Comparison of ENCODE assay signal across 29 cellular contexts in the genomic region with DNA sequence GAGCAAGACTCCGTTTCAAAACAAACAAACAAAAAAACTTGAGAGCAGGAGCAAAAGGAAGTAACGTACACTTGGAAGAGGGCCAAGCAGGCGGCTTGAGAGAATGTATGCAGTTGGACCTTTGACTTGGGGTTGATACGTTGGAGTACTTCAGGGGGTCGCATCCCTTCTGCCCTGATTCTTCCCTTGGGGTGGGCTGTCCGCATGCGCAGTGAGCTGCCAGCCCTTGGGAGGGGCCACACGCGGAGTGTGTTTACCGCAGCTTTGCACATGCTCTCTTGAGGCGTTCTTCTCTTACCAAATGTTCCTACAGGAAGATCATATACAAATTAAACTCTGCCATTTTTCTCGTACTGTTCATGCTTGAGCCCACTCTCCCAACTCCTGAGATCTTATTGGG.
"Had no signal": no experiment of that assay in that cellular context is flagged by ENCODE, and none has a peak within 500 bp of the region (broad histone marks: within the 10 kb centered on the region; RNA-seq: fewer than 3 reads in every experiment).

No MANE protein-coding gene starts in this region.

- H3K4me1 ChIP-seq: foreskin keratinocyte, pancreas, right lobe of liver, upper lobe of right lung, uterus had no signal

- FAIRE-seq: colon, kidney, pancreas had no signal

- H2AFZ ChIP-seq: hepatocyte had no signal

- ATAC-seq: foreskin keratinocyte; gastroesophageal sphincter; heart left ventricle; left lobe of liver; natural killer cell treated with Interleukin-12 subunit alpha and Interleukin-12 subunit beta and Interleukin-15 and Interleukin-18, amount 100 ng/mL, for 72 hours; pancreas; right lobe of liver; upper lobe of right lung had no signal

- DNase-seq: dorsolateral prefrontal cortex; effector CD4-positive, alpha-beta T cell; foreskin keratinocyte; heart left ventricle; kidney; naive B cell; pancreas; right lobe of liver; stimulated activated CD4-positive, alpha-beta T cell treated with anti-CD3 and anti-CD28 coated beads, Interleukin-12 subunit alpha, Interleukin-12 subunit beta, amount 100 ng/mL, for 4 hours; stimulated activated CD4-positive, alpha-beta T cell treated with anti-CD3 and anti-CD28 coated beads, Interleukin-1b, Interleukin-23, amount 100 ng/mL, for 48 hours; stimulated activated CD4-positive, alpha-beta T cell treated with anti-CD3 and anti-CD28 coated beads, Interleukin-4, amount 100 ng/mL, for 1 hour; stimulated activated CD8-positive, alpha-beta memory T cell treated with anti-CD3 and anti-CD28 coated beads, Interleukin-4, amount 100 ng/mL, for 48 hours; stimulated activated naive CD4-positive, alpha-beta T cell treated with Interleukin-2 at 50 U/mL for 16 hours; stomach; upper lobe of right lung; uterus had no signal

- H3K27ac ChIP-seq: dorsolateral prefrontal cortex, foreskin keratinocyte, gastroesophageal sphincter, heart left ventricle, hepatocyte, neutrophil, pancreas, right lobe of liver, stomach, thoracic aorta, tibial nerve, upper lobe of right lung, uterus had no signal

- H3K4me1 Mint-ChIP-seq: memory B cell, naive B cell had no signal

- H3K9me3 ChIP-seq: gastroesophageal sphincter, heart left ventricle, neutrophil, pancreas, right lobe of liver, stomach, thoracic aorta, upper lobe of right lung, uterus had no signal

- H3K4me2 ChIP-seq: hepatocyte, smooth muscle cell had no signal

- H3K4me3 Mint-ChIP-seq: memory B cell; naive B cell; natural killer cell treated with Interleukin-12 subunit alpha and Interleukin-12 subunit beta and Interleukin-15 and Interleukin-18, amount 100 ng/mL, for 72 hours; neural crest cell had no signal

- H3K27ac Mint-ChIP-seq: memory B cell; natural killer cell treated with Interleukin-12 subunit alpha and Interleukin-12 subunit beta and Interleukin-15 and Interleukin-18, amount 100 ng/mL, for 72 hours; progenitor cell of endocrine pancreas had no signal

- H3K36me3 ChIP-seq: gastroesophageal sphincter, heart left ventricle, neutrophil, pancreas, right lobe of liver, stomach, thoracic aorta, tibial nerve, upper lobe of right lung, uterus had no signal

- H3K27me3 ChIP-seq: dorsolateral prefrontal cortex, foreskin keratinocyte, gastroesophageal sphincter, heart left ventricle, hepatocyte, neutrophil, pancreas, right lobe of liver, stomach, tibial nerve, upper lobe of right lung, uterus had no signal

- H3K4me3 ChIP-seq: dorsolateral prefrontal cortex, gastroesophageal sphincter, heart left ventricle, hepatocyte, lung, pancreas, right lobe of liver, smooth muscle cell, stomach, thoracic aorta, tibial nerve, upper lobe of right lung, uterus had no signal

- H3K79me2 ChIP-seq: hepatocyte had no signal

- H3K27me3 Mint-ChIP-seq: memory B cell, progenitor cell of endocrine pancreas had no signal

- H3K36me3 Mint-ChIP-seq: memory B cell; naive B cell; natural killer cell treated with Interleukin-12 subunit alpha and Interleukin-12 subunit beta and Interleukin-15 and Interleukin-18, amount 100 ng/mL, for 72 hours had no signal

- H3K9me3 Mint-ChIP-seq: memory B cell; natural killer cell treated with Interleukin-12 subunit alpha and Interleukin-12 subunit beta and Interleukin-15 and Interleukin-18, amount 100 ng/mL, for 72 hours had no signal
